ENCODE assay signal across 9 cellular contexts in the genomic region with DNA sequence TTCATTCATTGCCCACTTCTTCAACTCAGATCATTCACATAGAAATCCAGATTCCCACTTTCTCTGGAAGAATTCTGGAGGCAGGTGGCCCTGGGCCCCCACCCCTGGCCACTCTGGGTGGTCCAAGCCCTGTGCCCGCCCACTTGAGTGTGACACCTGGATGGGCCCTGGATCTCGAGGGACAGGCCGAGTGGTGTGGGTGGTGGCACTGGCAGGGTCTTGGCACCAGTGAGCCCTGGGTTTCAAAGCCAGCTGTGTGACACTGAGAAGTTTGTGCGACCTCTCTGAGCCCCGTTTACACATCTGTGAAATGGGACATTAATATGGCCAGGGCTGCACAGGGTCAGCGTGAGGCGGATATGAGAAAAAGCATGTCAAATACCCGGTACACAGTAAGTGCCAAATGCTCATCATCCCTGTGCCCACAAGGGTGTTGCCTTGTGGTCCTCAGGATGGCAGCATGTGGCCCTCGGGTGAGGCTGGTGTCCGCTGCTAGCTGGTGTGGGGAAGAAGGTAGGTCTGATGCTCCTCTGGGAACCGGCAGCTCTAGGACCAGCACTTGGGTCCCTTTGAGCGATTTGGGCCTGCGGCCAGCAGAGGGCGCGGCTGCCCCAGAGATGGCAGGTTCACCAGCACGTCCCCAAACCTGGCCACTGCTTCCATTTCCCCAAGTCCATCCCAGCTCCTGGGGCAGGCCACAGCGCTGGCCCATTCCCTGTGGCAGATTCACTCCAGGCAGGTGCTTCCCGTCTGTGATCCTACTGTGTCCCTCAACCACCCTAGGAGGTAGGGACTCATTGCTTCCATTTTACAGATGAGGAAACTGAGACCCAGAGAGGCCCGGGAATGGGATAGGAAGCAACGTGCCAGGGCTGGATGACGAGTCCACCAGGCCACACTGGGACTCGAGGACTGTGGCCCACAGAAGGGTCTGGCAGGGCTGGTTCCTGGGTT. TPM values are rescaled to one million over a fixed set of nuclear protein-coding genes. Genes with fewer than 3 reads are reported as not detected.
DNase-seq lines count a peak whose midpoint lies in the region; ATAC-seq and TF ChIP-seq lines count a peak whose summit lies in the region.
"Had no signal": no experiment of that assay in that cellular context is flagged by ENCODE, and none has a peak within 500 bp of the region (broad histone marks: within the 10 kb centered on the region; RNA-seq: fewer than 3 reads in every experiment).

No MANE protein-coding gene starts in this region.

- 49 to 54% (median 50%) methylated on average over 20 to 22 of the region's 22 CpGs for WGBS in heart left ventricle, 4 donors
- WGBS in prostate gland: 49% methylated on average over 22 of the region's 22 CpGs

- H3K27ac Mint-ChIP-seq in activated naive CD8-positive, alpha-beta T cell treated with anti-CD3 and anti-CD28 coated beads for 36 hours: no peak overlapping the region

- H3K27ac ChIP-seq in heart left ventricle (peak overlapping the region in 2 of 12 donors; percentile 85 to 98), prostate gland (no peak overlapping the region), uterus (no peak overlapping the region)

- H3K9me3 Mint-ChIP-seq in activated naive CD8-positive, alpha-beta T cell treated with anti-CD3 and anti-CD28 coated beads for 36 hours: no peaks in the 10 kb centered on the region

- no peaks in the 10 kb centered on the region for H3F3A ChIP-seq in Loucy (ENCODE audit: low read depth)

- no peaks in the 10 kb centered on the region for H3K79me2 ChIP-seq in Loucy (ENCODE audit: insufficient read depth, low read length)

- H3K4me2 ChIP-seq in Loucy (ENCODE audit: low read depth, low read length, poor library complexity, severe bottlenecking): no peak overlapping the region

- H3K4me3 ChIP-seq in Loucy (ENCODE audit: low read length, poor library complexity, severe bottlenecking) (no peak overlapping the region), heart left ventricle (no peak overlapping the region), prostate gland (no peak overlapping the region), uterus (no peak overlapping the region)

- H3K9me3 ChIP-seq in Loucy (ENCODE audit: insufficient read depth, low read depth, low read length) (no peaks in the 10 kb centered on the region), heart left ventricle (no peaks in the 10 kb centered on the region), prostate gland (no peaks in the 10 kb centered on the region), uterus (no peaks in the 10 kb centered on the region)

- peak in 3 of 4 donors; percentile 9 to 10 (median 9) for ATAC-seq in heart left ventricle

- H3K27me3 ChIP-seq in Loucy (ENCODE audit: insufficient read depth, low read length, poor library complexity, severe bottlenecking) (no peaks in the 10 kb centered on the region), heart left ventricle (no peaks in the 10 kb centered on the region), prostate gland (replicated peaks; ENCODE audit: insufficient read depth) (no peaks in the 10 kb centered on the region), uterus (no peaks in the 10 kb centered on the region)

- H3K4me3 Mint-ChIP-seq in activated naive CD8-positive, alpha-beta T cell treated with anti-CD3 and anti-CD28 coated beads for 36 hours: no peak overlapping the region

- intact Hi-C loops in heart left ventricle (cut with DNase I): loop anchor here in 8 of 10 donors (2.0 to 10.0 kb wide), 10 partner anchors 108 to 528 kb away; a partner anchor contains a TSS
- intact Hi-C loops in prostate gland (cut with DNase I): loop anchor here (10.0 kb wide), 1 partner anchor 328 kb away; no protein-coding TSS in a partner anchor
- intact Hi-C loops in uterus (cut with DNase I; ENCODE audit: low total_unique reads): no loop called here

- no peaks in the 10 kb centered on the region for H3K36me3 ChIP-seq in Loucy (ENCODE audit: insufficient read depth, low read length)
- peaks cover 0 to 37% (median 16%) of the 10 kb centered on the region in 9 donors for H3K36me3 ChIP-seq in heart left ventricle
- H3K36me3 ChIP-seq in prostate gland: no peaks in the 10 kb centered on the region
- no peaks in the 10 kb centered on the region for H3K36me3 ChIP-seq in uterus

- peak; percentile 58 to 74 (median 63) for DNase-seq in NCI-H1417 (lab: John Stamatoyannopoulos, UW)
- DNase-seq in NCI-H1417 treated with DMSO at 0.1 percent for 48 hours (lab: John Stamatoyannopoulos, UW): no peak
- peak; percentile 12 to 69 for DNase-seq in SW 1271 (lab: John Stamatoyannopoulos, UW)
- DNase-seq in activated naive CD8-positive, alpha-beta T cell treated with anti-CD3 and anti-CD28 coated beads for 36 hours: peak; percentile 76
- DNase-seq in heart left ventricle: peak; percentile 77 to 90 (median 86)
- peak; percentile 71 for DNase-seq in prostate gland (ENCODE audit: low spot score)
- DNase-seq in uterus: peak; percentile 62 to 68

- no peak overlapping the region for H3K9ac ChIP-seq in Loucy (ENCODE audit: low read depth, low read length, poor library complexity, severe bottlenecking)

- peaks cover 28% of the 10 kb centered on the region for H3K27me3 Mint-ChIP-seq in activated naive CD8-positive, alpha-beta T cell treated with anti-CD3 and anti-CD28 coated beads for 36 hours

- peaks cover 11% of the 10 kb centered on the region for H3K4me1 ChIP-seq in Loucy (ENCODE audit: insufficient read depth, low read length, poor library complexity, severe bottlenecking)
- H3K4me1 ChIP-seq in heart left ventricle: peaks cover 0 to 68% (median 31%) of the 10 kb centered on the region in 12 donors
- peaks cover 4% of the 10 kb centered on the region for H3K4me1 ChIP-seq in prostate gland (replicated peaks)
- peaks cover 0 to 18% of the 10 kb centered on the region in 2 donors for H3K4me1 ChIP-seq in uterus

- H3K9me2 ChIP-seq in Loucy (replicated peaks; ENCODE audit: low read depth, low read length): no peaks in the 10 kb centered on the region

- TF ChIP-seq CTCF in Loucy (conservative IDR thresholded peaks at IDR 0.05; ENCODE audit: low read length): peak; percentile 92
- peak; percentile 68 to 85 (median 78) for TF ChIP-seq CTCF in heart left ventricle (IDR thresholded peaks at IDR 0.05)
- peak; percentile 56 to 73 (median 66) for TF ChIP-seq CTCF in prostate gland (IDR thresholded peaks at IDR 0.05)
- TF ChIP-seq CTCF in uterus (IDR thresholded peaks at IDR 0.05): peak; percentile 49 to 77 (median 61)

- peaks cover 9% of the 10 kb centered on the region for H3K4me1 Mint-ChIP-seq in activated naive CD8-positive, alpha-beta T cell treated with anti-CD3 and anti-CD28 coated beads for 36 hours

- H3K36me3 Mint-ChIP-seq in activated naive CD8-positive, alpha-beta T cell treated with anti-CD3 and anti-CD28 coated beads for 36 hours: no peaks in the 10 kb centered on the region

- H2AFZ ChIP-seq in Loucy (ENCODE audit: low read length): no peak overlapping the region

- H4K20me1 ChIP-seq in Loucy (ENCODE audit: insufficient read depth, low read length, poor library complexity, severe bottlenecking): no peaks in the 10 kb centered on the region

- TF ChIP-seq POLR2A in heart left ventricle (IDR thresholded peaks at IDR 0.05): no peak
- TF ChIP-seq POLR2A in prostate gland (IDR thresholded peaks at IDR 0.05): no peak
- no peak for TF ChIP-seq POLR2A in uterus (IDR thresholded peaks at IDR 0.05)

RNA-seq across cellular contexts. Expression of a gene that starts 3.6 kb away (rescaled TPM):
- total RNA-seq in activated naive CD8-positive, alpha-beta T cell treated with anti-CD3 and anti-CD28 coated beads for 36 hours: 1 to 10 TPM in 1 of 2 experiments, under 1 TPM in 1; 0.92 to 1.8 TPM
- total RNA-seq in heart left ventricle: 10 to 100 TPM in 2 of 9 donors, 1 to 10 TPM in 7; 3.3 to 11.0 (median 7.0) TPM
- 10 to 100 TPM in 1 of 2 donors, 1 to 10 TPM in 1; 7.4 to 12.8 TPM for polyA plus RNA-seq in heart left ventricle
- 1 to 10 TPM; 4.4 to 9.4 TPM for total RNA-seq in prostate gland
- 1 to 10 TPM in 2 of 4 donors, under 1 TPM in 1, not detected in 1; 0.77 to 5.4 (median 1.2) TPM for total RNA-seq in uterus

RNA-seq across cellular contexts. Expression of a gene that starts 11.4 kb away (rescaled TPM):
- not detected for total RNA-seq in activated naive CD8-positive, alpha-beta T cell treated with anti-CD3 and anti-CD28 coated beads for 36 hours
- total RNA-seq in heart left ventricle: 1 to 10 TPM in 2 of 9 donors, under 1 TPM in 5, not detected in 2; 0.24 to 1.3 (median 0.77) TPM
- polyA plus RNA-seq in heart left ventricle: 1 to 10 TPM; 1.2 to 2.1 TPM
- 1 to 10 TPM in 1 of 2 donors, not detected in 1; 2.8 TPM for total RNA-seq in prostate gland
- 1 to 10 TPM in 2 of 4 donors, not detected in 2; 1.1 to 1.4 TPM for total RNA-seq in uterus
- total RNA-seq: mononuclear cell had no signal

RNA-seq across cellular contexts. Expression of a gene that starts 57.7 kb away (rescaled TPM):
- 1 to 10 TPM; 2.4 TPM for total RNA-seq in activated naive CD8-positive, alpha-beta T cell treated with anti-CD3 and anti-CD28 coated beads for 36 hours
- total RNA-seq in heart left ventricle (10 to 100 TPM; 22.5 to 65.3 (median 40.2) TPM), prostate gland (10 to 100 TPM in 1 of 2 donors, 1 to 10 TPM in 1; 6.5 to 16.7 TPM), uterus (10 to 100 TPM in 1 of 4 donors, 1 to 10 TPM in 3; 4.5 to 16.6 (median 6.7) TPM)
- 10 to 100 TPM; 19.4 to 21.8 TPM for polyA plus RNA-seq in heart left ventricle
